8 cellular contexts compared by ENCODE assay signal in genomic region chr19:16372065-16372915, GRCh38. TPM values are rescaled to one million over a fixed set of nuclear protein-coding genes. Genes with fewer than 3 reads are reported as not detected.
A peak's percentile ranks its signal among the peaks of the same experiment; 100 is the strongest.
DNase-seq lines count a peak whose midpoint lies in the region; ATAC-seq, FAIRE-seq and TF ChIP-seq lines count a peak whose summit lies in the region.

No MANE protein-coding gene starts in this region.

- H3K36me3 ChIP-seq in parathyroid adenoma (ENCODE audit: control insufficient read depth, insufficient read depth, low read length), result no peaks in the 10 kb centered on the region
- peaks cover 5% of the 10 kb centered on the region for H3K36me3 ChIP-seq in H7 (replicated peaks; ENCODE audit: control insufficient read depth, insufficient read depth, low read length)
- peaks cover 15% of the 10 kb centered on the region for H3K36me3 ChIP-seq in PC-3 (ENCODE audit: low read depth, low read length)

- no peaks in the 10 kb centered on the region for H4K20me1 ChIP-seq in PC-3 (ENCODE audit: low read length)

- peaks cover 3% of the 10 kb centered on the region for H3K27me3 Mint-ChIP-seq in activated CD8-positive, alpha-beta T cell treated with anti-CD3 and anti-CD28 coated beads, Interleukin-2, amount 10 ng/mL, durations not matched to agents 7 days and 5 days (ENCODE audit: low read depth)

- TF ChIP-seq CTCF in parathyroid adenoma (IDR thresholded peaks at IDR 0.05), result no peak
- TF ChIP-seq CTCF in PC-3 (conservative IDR thresholded peaks at IDR 0.05; ENCODE audit: low read depth, low read length), result no peak

- peak; percentile 5 for ATAC-seq in GM21825 (IDR thresholded peaks at IDR 0.05; ENCODE audit: unreplicated experiment)
- peak; percentile 2 for ATAC-seq in activated CD8-positive, alpha-beta T cell treated with anti-CD3 and anti-CD28 coated beads, Interleukin-2, amount 10 ng/mL, durations not matched to agents 7 days and 5 days
- no peak for ATAC-seq in PC-3

- peak overlapping the region; percentile 40 for H3K27ac ChIP-seq in parathyroid adenoma
- H3K27ac ChIP-seq in PC-3 (ENCODE audit: low read length), result no peak overlapping the region

- H3K4me1 ChIP-seq in parathyroid adenoma, result peaks cover 7% of the 10 kb centered on the region
- no peaks in the 10 kb centered on the region for H3K4me1 ChIP-seq in PC-3 (ENCODE audit: insufficient read depth, low read length)

- H3K4me3 ChIP-seq in parathyroid adenoma (ENCODE audit: low read depth, low read length) (no peak overlapping the region), H7 (ENCODE audit: insufficient read depth, low read depth, low read length) (no peak overlapping the region), PC-3 (ENCODE audit: low read length) (no peak overlapping the region)

- no peak overlapping the region for H3K27ac Mint-ChIP-seq in activated CD8-positive, alpha-beta T cell treated with anti-CD3 and anti-CD28 coated beads, Interleukin-2, amount 10 ng/mL, durations not matched to agents 7 days and 5 days

- POLR2A ChIA-PET in activated CD8-positive, alpha-beta T cell treated with anti-CD3 and anti-CD28 coated beads, Interleukin-2, amount 10 ng/mL, durations not matched to agents 7 days and 5 days (lab: Charles Lee), result interaction anchor here (0.6 to 22.4 kb wide), 19 partner anchors 10 to 371 kb away, joined by 3 to 556 read pairs (median 4); partner anchors contain the start of genes AP1M1, FAM32A and KLF2
- POLR2A ChIA-PET in PC-3 (lab: Charles Lee; ENCODE audit: unreplicated experiment), result no interaction called here

- H3K36me3 Mint-ChIP-seq in activated CD8-positive, alpha-beta T cell treated with anti-CD3 and anti-CD28 coated beads, Interleukin-2, amount 10 ng/mL, durations not matched to agents 7 days and 5 days (ENCODE audit: low read depth), result peaks cover 50% of the 10 kb centered on the region

- no peak overlapping the region for H2AFZ ChIP-seq in parathyroid adenoma
- H2AFZ ChIP-seq in PC-3 (ENCODE audit: low read length), result no peak overlapping the region

- H3K9me3 ChIP-seq in parathyroid adenoma (ENCODE audit: control insufficient read depth, low read length) (no peaks in the 10 kb centered on the region), PC-3 (ENCODE audit: low read length) (no peaks in the 10 kb centered on the region)

- H3K79me2 ChIP-seq in parathyroid adenoma (peaks cover 2% of the 10 kb centered on the region), PC-3 (ENCODE audit: low read length) (no peaks in the 10 kb centered on the region)

- H3K4me1 Mint-ChIP-seq in activated CD8-positive, alpha-beta T cell treated with anti-CD3 and anti-CD28 coated beads, Interleukin-2, amount 10 ng/mL, durations not matched to agents 7 days and 5 days (ENCODE audit: low read depth), result peaks cover 39% of the 10 kb centered on the region

- no peaks in the 10 kb centered on the region for H3K9me3 Mint-ChIP-seq in activated CD8-positive, alpha-beta T cell treated with anti-CD3 and anti-CD28 coated beads, Interleukin-2, amount 10 ng/mL, durations not matched to agents 7 days and 5 days (ENCODE audit: insufficient read depth)

- no TSS peak for BruUV-seq in PC-3 (replicated peaks; lab: Mats Ljungman, UMichigan)

- CTCF ChIA-PET in activated CD8-positive, alpha-beta T cell treated with anti-CD3 and anti-CD28 coated beads, Interleukin-2, amount 10 ng/mL, durations not matched to agents 7 days and 5 days (lab: Charles Lee), result interaction anchor here (0.7 to 4.6 kb wide), 10 partner anchors 8 to 125 kb away, joined by 3 to 48 read pairs (median 14); no protein-coding TSS in a partner anchor
- CTCF ChIA-PET in PC-3 (lab: Charles Lee), result no interaction called here

- no peak for DNase-seq in GM18507 (ENCODE audit: extremely low spot score, insufficient read length, low read depth)
- peak; percentile 33 for DNase-seq in activated CD8-positive, alpha-beta T cell treated with anti-CD3 and anti-CD28 coated beads, Interleukin-2, amount 10 ng/mL, durations not matched to agents 7 days and 5 days
- DNase-seq in H7, result no peak
- no peak for DNase-seq in activated gamma-delta T cell treated with Interleukin-2 at 50 U/mL for 16 hours
- no peak for DNase-seq in PC-3
- no peak for DNase-seq in GDM1 (lab: John Stamatoyannopoulos, UW)

- no peak overlapping the region for H3K4me3 Mint-ChIP-seq in activated CD8-positive, alpha-beta T cell treated with anti-CD3 and anti-CD28 coated beads, Interleukin-2, amount 10 ng/mL, durations not matched to agents 7 days and 5 days

- H3K4me2 ChIP-seq in parathyroid adenoma (ENCODE audit: low read length) (peak overlapping the region; percentile 35), PC-3 (ENCODE audit: low read length) (no peak overlapping the region)

- H3K27me3 ChIP-seq in parathyroid adenoma (ENCODE audit: control insufficient read depth, insufficient read depth, low read length) (no peaks in the 10 kb centered on the region), H7 (ENCODE audit: control insufficient read depth, insufficient read depth, low read length) (no peaks in the 10 kb centered on the region), PC-3 (ENCODE audit: low read length) (no peaks in the 10 kb centered on the region)

- no peaks in the 10 kb centered on the region for H3F3A ChIP-seq in PC-3 (ENCODE audit: low read length, unreplicated experiment)

- H3K9me2 ChIP-seq in PC-3 (replicated peaks; ENCODE audit: low read length), result no peaks in the 10 kb centered on the region

- H3K9ac ChIP-seq in parathyroid adenoma (no peak overlapping the region), PC-3 (ENCODE audit: low read length) (no peak overlapping the region)

- intact Hi-C loops in PC-3 (cut with micrococcal nuclease), result no loop called here

- FAIRE-seq in GM18507 (lab: Jason Lieb, UNC), result peak; percentile 35

RNA-seq across cellular contexts. Expression of gene KLF2, which starts 47.7 kb away (rescaled TPM):
- 100 to 1,000 TPM in 1 of 2 experiments, 10 to 100 TPM in 1; 96.0 to 100 TPM for total RNA-seq in activated CD8-positive, alpha-beta T cell treated with anti-CD3 and anti-CD28 coated beads, Interleukin-2, amount 10 ng/mL, durations not matched to agents 7 days and 5 days
- not detected in 2 replicates for total RNA-seq in H7 (2014; rRNA removed; shearing (Covaris generic))
- 4.8 and 6.6 TPM in 2 replicates for total RNA-seq in PC-3 (2014; rRNA removed)

Comparison
In these comparisons a context has a peak if more than half of its experiments do, and no peak if none do; other contexts are left out.
1. RNA of gene KLF2, which starts 47.7 kb away (total RNA-seq): 96.0 to 100 TPM in activated CD8-positive, alpha-beta T cell treated with anti-CD3 and anti-CD28 coated beads, Interleukin-2, amount 10 ng/mL, durations not matched to agents 7 days and 5 days; 4.8 to 6.6 TPM in PC-3 and not detected in H7; every median in the first group is over 10 times any median in the second.